ENCODE assay signal across 22 cellular contexts in genomic region chr11:68942090-68942620, GRCh38. TPM values are rescaled to one million over a fixed set of nuclear protein-coding genes. Genes with fewer than 3 reads are reported as not detected.
DNase-seq lines count a peak whose midpoint lies in the region; ATAC-seq, FAIRE-seq and TF ChIP-seq lines count a peak whose summit lies in the region.
"Had no signal": no experiment of that assay in that cellular context is flagged by ENCODE, and none has a peak within 500 bp of the region (broad histone marks: within the 10 kb centered on the region; RNA-seq: fewer than 3 reads in every experiment).

No MANE protein-coding gene starts in this region.

- no TSS peak for BruUV-seq in HepG2 (replicated peaks; lab: Mats Ljungman, UMichigan)

- H3K9me3 Mint-ChIP-seq in stimulated activated naive B cell treated with anti-CD40 and anti-IgM and Interleukin-4, amounts not matched to agents 10 μg/mL and 1 μg/mL and 100 μg/mL, for 72 hours = no peaks in the 10 kb centered on the region
- H3K9me3 Mint-ChIP-seq: activated B cell treated with CpG ODN at 0.5 μM for 24 hours; activated naive CD8-positive, alpha-beta T cell treated with anti-CD3 and anti-CD28 coated beads, Interleukin-2, amount 50 U/mL, for 24 hours; central memory CD8-positive, alpha-beta T cell had no signal

- TF ChIP-seq EP300 in HepG2 (IDR thresholded peaks at IDR 0.05; ENCODE audit: low read depth in 2 of 2, low read length in 2 of 2) (no peak), HepG2 (CRISPR knock-in tag; IDR thresholded peaks at IDR 0.05; ENCODE audit: borderline replicate concordance) (no peak)

- H3K27ac ChIP-seq in HepG2 (ENCODE audit: extremely low read length, insufficient read depth, low read length) = no peak overlapping the region
- H3K27ac ChIP-seq: foreskin keratinocyte, left ventricle myocardium inferior had no signal

- no peaks in the 10 kb centered on the region for H3K79me2 ChIP-seq in HepG2 (ENCODE audit: insufficient read depth, low read length)

- POLR2A ChIA-PET in HepG2 (lab: Yijun Ruan, JAX) = interaction anchor here (0.6 kb wide), 1 partner anchor 23 kb away, joined by 3 read pairs; no protein-coding TSS in a partner anchor

- no peak overlapping the region for H3K4me3 ChIP-seq in HepG2 (replicated peaks in 1 of 3; ENCODE audit: insufficient read depth in 1 of 3, low read depth in 2 of 3, low read length in 3 of 3)
- H3K4me3 ChIP-seq: GM12878, left ventricle myocardium inferior had no signal

- no peak overlapping the region for H3K9ac ChIP-seq in HepG2 (ENCODE audit: insufficient read depth, low read depth, low read length)

- H3K9me3 ChIP-seq in HepG2 (ENCODE audit: low read length) = no peaks in the 10 kb centered on the region
- H3K9me3 ChIP-seq: left ventricle myocardium inferior had no signal

- peaks cover 19 to 26% of the 10 kb centered on the region in 2 donors for H3K36me3 Mint-ChIP-seq in stimulated activated naive B cell treated with anti-CD40 and anti-IgM and Interleukin-4, amounts not matched to agents 10 μg/mL and 1 μg/mL and 100 μg/mL, for 72 hours

- H3K4me1 ChIP-seq in HepG2 (ENCODE audit: insufficient read depth, low read length) = no peaks in the 10 kb centered on the region
- H3K4me1 ChIP-seq: foreskin keratinocyte had no signal

- in situ Hi-C loops in HepG2 (cut with HindIII; ENCODE audit: extremely low pct_ligation_motif_present, low pct_unique_long_range_greater_than_20kb) = no loop called here

- CTCF ChIA-PET in HepG2 (lab: Yijun Ruan, JAX; ENCODE audit: low intra/inter-chr PET ratio, low total read pairs) = no interaction called here

- DNase-seq in AG20443 (ENCODE audit: low spot score) = peak; percentile 43
- peak; percentile 62 for DNase-seq in amniotic epithelial cell (ENCODE audit: low read depth)
- DNase-seq in HepG2 (ENCODE audit: low spot score) = no peak
- DNase-seq in stimulated activated naive B cell treated with anti-CD40 and anti-IgM and Interleukin-4, amounts not matched to agents 10 μg/mL and 1 μg/mL and 100 μg/mL, for 72 hours = no peak
- no peak for DNase-seq in DMS153 treated with DMSO at 0.1 percent for 48 hours (lab: John Stamatoyannopoulos, UW; ENCODE audit: unreplicated experiment)
- no peak for DNase-seq in NCI-H187 treated with DMSO at 0.1 percent for 48 hours (lab: John Stamatoyannopoulos, UW)
- DNase-seq: activated B cell treated with CpG ODN at 0.5 μM for 24 hours; activated naive CD8-positive, alpha-beta T cell treated with anti-CD3 and anti-CD28 coated beads, Interleukin-2, amount 50 U/mL, for 24 hours; foreskin keratinocyte; left ventricle myocardium inferior; NCI-H2029; NCI-H526 treated with DMSO at 0.1 percent for 48 hours; stimulated activated CD4-positive, alpha-beta T cell treated with anti-CD3 and anti-CD28 coated beads, Interleukin-12 subunit alpha, Interleukin-12 subunit beta, amount 100 ng/mL, for 4 hours; stimulated activated naive CD4-positive, alpha-beta T cell treated with Interleukin-2 at 50 U/mL for 16 hours had no signal

- peaks cover 11 to 33% of the 10 kb centered on the region in 2 donors for H3K4me1 Mint-ChIP-seq in stimulated activated naive B cell treated with anti-CD40 and anti-IgM and Interleukin-4, amounts not matched to agents 10 μg/mL and 1 μg/mL and 100 μg/mL, for 72 hours
- H3K4me1 Mint-ChIP-seq: activated B cell treated with CpG ODN at 0.5 μM for 24 hours; central memory CD8-positive, alpha-beta T cell had no signal

- H3K4me3 Mint-ChIP-seq in stimulated activated naive B cell treated with anti-CD40 and anti-IgM and Interleukin-4, amounts not matched to agents 10 μg/mL and 1 μg/mL and 100 μg/mL, for 72 hours = no peak overlapping the region
- H3K4me3 Mint-ChIP-seq: activated B cell treated with CpG ODN at 0.5 μM for 24 hours; activated naive CD8-positive, alpha-beta T cell treated with anti-CD3 and anti-CD28 coated beads, Interleukin-2, amount 50 U/mL, for 24 hours; central memory CD8-positive, alpha-beta T cell had no signal

- H3K4me2 ChIP-seq in HepG2 (ENCODE audit: low read depth, low read length) = no peak overlapping the region

- peaks cover 8 to 11% of the 10 kb centered on the region in 2 experiments; a peak in 4 of 5 replicates for H3K36me3 ChIP-seq in HepG2 (replicated peaks in 1 of 2; ENCODE audit: control insufficient read depth in 1 of 2, insufficient read depth in 2 of 2, low read length in 2 of 2)

- H2AFZ ChIP-seq in HepG2 (ENCODE audit: low read length) = no peak overlapping the region

- no peak for TF ChIP-seq RAD21 in HepG2 (CRISPR knock-in tag; IDR thresholded peaks at IDR 0.05)

- TF ChIP-seq POLR2A in HepG2 (IDR thresholded peaks at IDR 0.05; ENCODE audit: insufficient read depth in 1 of 2, low read depth in 2 of 2, low read length in 2 of 2) = no peak

- H3K27me3 Mint-ChIP-seq in stimulated activated naive B cell treated with anti-CD40 and anti-IgM and Interleukin-4, amounts not matched to agents 10 μg/mL and 1 μg/mL and 100 μg/mL, for 72 hours = no peaks in the 10 kb centered on the region
- H3K27me3 Mint-ChIP-seq: activated B cell treated with CpG ODN at 0.5 μM for 24 hours; activated naive CD8-positive, alpha-beta T cell treated with anti-CD3 and anti-CD28 coated beads, Interleukin-2, amount 50 U/mL, for 24 hours; central memory CD8-positive, alpha-beta T cell had no signal

- FAIRE-seq in HepG2 (lab: Jason Lieb, UNC) = no peak
- FAIRE-seq: G401.6, GM12878 had no signal

- no peak for TF ChIP-seq CTCF in HepG2 (CRISPR knock-in tag; IDR thresholded peaks at IDR 0.05)

- WGBS in HepG2 (ENCODE audit: low lambda C conversion rate) = 89% methylated on average over 8 of the region's 11 CpGs

- no peaks in the 10 kb centered on the region for H4K20me1 ChIP-seq in HepG2 (ENCODE audit: insufficient read depth, low read length)

- peak overlapping the region; percentile 94 for H3K27ac Mint-ChIP-seq in stimulated activated naive B cell treated with anti-CD40 and anti-IgM and Interleukin-4, amounts not matched to agents 10 μg/mL and 1 μg/mL and 100 μg/mL, for 72 hours
- H3K27ac Mint-ChIP-seq: activated B cell treated with CpG ODN at 0.5 μM for 24 hours; activated naive CD8-positive, alpha-beta T cell treated with anti-CD3 and anti-CD28 coated beads, Interleukin-2, amount 50 U/mL, for 24 hours had no signal

- ATAC-seq in HepG2 (no peak), HG02840 (IDR thresholded peaks at IDR 0.05; ENCODE audit: low FRiP score, unreplicated experiment) (no peak), HG03025 (IDR thresholded peaks at IDR 0.05; ENCODE audit: low FRiP score, unreplicated experiment) (no peak)
- ATAC-seq in stimulated activated naive B cell treated with anti-CD40 and anti-IgM and Interleukin-4, amounts not matched to agents 10 μg/mL and 1 μg/mL and 100 μg/mL, for 72 hours (replicated peaks) = no peak
- ATAC-seq: activated naive CD8-positive, alpha-beta T cell treated with anti-CD3 and anti-CD28 coated beads, Interleukin-2, amount 50 U/mL, for 24 hours; foreskin keratinocyte had no signal

- H3K27me3 ChIP-seq in HepG2 (ENCODE audit: control insufficient read depth in 1 of 2, insufficient read depth in 2 of 2, low read length in 2 of 2) = no peaks in the 10 kb centered on the region

- intact Hi-C loops in HepG2 (cut with micrococcal nuclease; ENCODE audit: unreplicated experiment) = no loop called here

RNA-seq across cellular contexts. Expression of gene IGHMBP2, which starts 38.5 kb away (rescaled TPM):
- total RNA-seq in HepG2 (2016; rRNA removed; fragmentation: Illumina TruSeq; extraction: Trizol) = 5.9 and 9.9 TPM in 2 replicates
- total RNA-seq in HepG2 (2016; cell fraction: cytosol; rRNA removed; fragmentation: Illumina TruSeq; extraction: Trizol; ENCODE audit: low read depth) = 3.2 and 3.6 TPM in 2 replicates
- total RNA-seq in HepG2 (2016; cell fraction: insoluble cytoplasmic fraction; rRNA removed; fragmentation: Illumina TruSeq; extraction: Trizol) = 4.3 and 13.3 TPM in 2 replicates
- total RNA-seq in HepG2 (2016; cell fraction: membrane; rRNA removed; fragmentation: Illumina TruSeq; extraction: Trizol) = 4.7 and 5.4 TPM in 2 replicates
- total RNA-seq in HepG2 (2016; cell fraction: nucleus; rRNA removed; fragmentation: Illumina TruSeq; extraction: Trizol) = 12.8 and 19.6 TPM in 2 replicates
- polyA plus RNA-seq in HepG2 (2011; rRNA removed) = 8.9 and 11.4 TPM in 2 replicates
- polyA plus RNA-seq in HepG2 (2011; cell fraction: cytosol; rRNA removed) = 3.7 and 3.8 TPM in 2 replicates
- 32.6 and 32.7 TPM in 2 replicates for polyA plus RNA-seq in HepG2 (2011; cell fraction: nucleus; rRNA removed)
- polyA plus RNA-seq in HepG2 (2012) = 8.7 and 9.4 TPM in 2 replicates
- 1.2 and 1.7 TPM in 2 replicates for polyA plus RNA-seq in HepG2 (2016; cell fraction: cytosol; fragmentation: Illumina TruSeq; extraction: Trizol; ENCODE audit: low read depth)
- polyA plus RNA-seq in HepG2 (2016; cell fraction: insoluble cytoplasmic fraction; fragmentation: Illumina TruSeq; extraction: Trizol; ENCODE audit: low read depth) = 6.1 and 8.6 TPM in 2 replicates
- polyA plus RNA-seq in HepG2 (2016; cell fraction: membrane; fragmentation: Illumina TruSeq; extraction: Trizol; ENCODE audit: low read depth) = 3.5 and 3.6 TPM in 2 replicates
- 34.8 and 38.5 TPM in 2 replicates for polyA plus RNA-seq in HepG2 (2016; cell fraction: nucleus; fragmentation: Illumina TruSeq; extraction: Trizol; ENCODE audit: insufficient read depth, low read depth)
- polyA minus RNA-seq in HepG2 (2011; rRNA and poly(A)+ RNA removed; ENCODE audit: low replicate concordance) = 24.9 and 42.4 TPM in 2 replicates
- polyA minus RNA-seq in HepG2 (2011; cell fraction: cytosol; rRNA and poly(A)+ RNA removed) = 8.0 and 8.1 TPM in 2 replicates
- polyA minus RNA-seq in HepG2 (2011; cell fraction: nucleus; rRNA and poly(A)+ RNA removed) = 22.9 and 24.8 TPM in 2 replicates

RNA-seq across cellular contexts. Expression of gene MRPL21, which starts 38.5 kb away (rescaled TPM):
- total RNA-seq in HepG2 (2016; rRNA removed; fragmentation: Illumina TruSeq; extraction: Trizol) = 100 and 128 TPM in 2 replicates
- 51.5 and 56.8 TPM in 2 replicates for total RNA-seq in HepG2 (2016; cell fraction: cytosol; rRNA removed; fragmentation: Illumina TruSeq; extraction: Trizol; ENCODE audit: low read depth)
- total RNA-seq in HepG2 (2016; cell fraction: insoluble cytoplasmic fraction; rRNA removed; fragmentation: Illumina TruSeq; extraction: Trizol) = 90.5 and 136 TPM in 2 replicates
- 53.3 and 53.5 TPM in 2 replicates for total RNA-seq in HepG2 (2016; cell fraction: membrane; rRNA removed; fragmentation: Illumina TruSeq; extraction: Trizol)
- total RNA-seq in HepG2 (2016; cell fraction: nucleus; rRNA removed; fragmentation: Illumina TruSeq; extraction: Trizol) = 41.8 and 43.3 TPM in 2 replicates
- polyA plus RNA-seq in HepG2 (2011; rRNA removed) = 56.3 and 61.5 TPM in 2 replicates
- polyA plus RNA-seq in HepG2 (2011; cell fraction: cytosol; rRNA removed) = 52.8 and 61.9 TPM in 2 replicates
- 26.4 and 27.8 TPM in 2 replicates for polyA plus RNA-seq in HepG2 (2011; cell fraction: nucleus; rRNA removed)
- 49.9 and 56.6 TPM in 2 replicates for polyA plus RNA-seq in HepG2 (2012)
- 48.1 and 59.5 TPM in 2 replicates for polyA plus RNA-seq in HepG2 (2016; cell fraction: cytosol; fragmentation: Illumina TruSeq; extraction: Trizol; ENCODE audit: low read depth)
- polyA plus RNA-seq in HepG2 (2016; cell fraction: insoluble cytoplasmic fraction; fragmentation: Illumina TruSeq; extraction: Trizol; ENCODE audit: low read depth) = 119 and 125 TPM in 2 replicates
- polyA plus RNA-seq in HepG2 (2016; cell fraction: membrane; fragmentation: Illumina TruSeq; extraction: Trizol; ENCODE audit: low read depth) = 41.7 and 46.4 TPM in 2 replicates
- polyA plus RNA-seq in HepG2 (2016; cell fraction: nucleus; fragmentation: Illumina TruSeq; extraction: Trizol; ENCODE audit: insufficient read depth, low read depth) = 59.6 and 63.8 TPM in 2 replicates
- polyA minus RNA-seq in HepG2 (2011; rRNA and poly(A)+ RNA removed; ENCODE audit: low replicate concordance) = 26.5 and 74.2 TPM in 2 replicates
- polyA minus RNA-seq in HepG2 (2011; cell fraction: cytosol; rRNA and poly(A)+ RNA removed) = 12.5 and 18.9 TPM in 2 replicates
- polyA minus RNA-seq in HepG2 (2011; cell fraction: nucleus; rRNA and poly(A)+ RNA removed) = 21.3 and 25.6 TPM in 2 replicates

RNA-seq across cellular contexts. Expression of gene MRGPRD, which starts 38.6 kb away (rescaled TPM):
- total RNA-seq in HepG2 (2016; rRNA removed; fragmentation: Illumina TruSeq; extraction: Trizol) = not detected in 2 replicates
- not detected in 2 replicates for total RNA-seq in HepG2 (2016; cell fraction: cytosol; rRNA removed; fragmentation: Illumina TruSeq; extraction: Trizol; ENCODE audit: low read depth)
- not detected in 2 replicates for total RNA-seq in HepG2 (2016; cell fraction: insoluble cytoplasmic fraction; rRNA removed; fragmentation: Illumina TruSeq; extraction: Trizol)
- not detected in 2 replicates for total RNA-seq in HepG2 (2016; cell fraction: membrane; rRNA removed; fragmentation: Illumina TruSeq; extraction: Trizol)
- total RNA-seq in HepG2 (2016; cell fraction: nucleus; rRNA removed; fragmentation: Illumina TruSeq; extraction: Trizol) = not detected in 2 replicates
- not detected in 2 replicates for polyA plus RNA-seq in HepG2 (2011; rRNA removed)
- not detected in 2 replicates for polyA plus RNA-seq in HepG2 (2011; cell fraction: cytosol; rRNA removed)
- not detected in 2 replicates for polyA plus RNA-seq in HepG2 (2011; cell fraction: nucleus; rRNA removed)
- polyA plus RNA-seq in HepG2 (2012) = not detected in 2 replicates
- not detected in 2 replicates for polyA plus RNA-seq in HepG2 (2016; cell fraction: cytosol; fragmentation: Illumina TruSeq; extraction: Trizol; ENCODE audit: low read depth)
- not detected in 2 replicates for polyA plus RNA-seq in HepG2 (2016; cell fraction: insoluble cytoplasmic fraction; fragmentation: Illumina TruSeq; extraction: Trizol; ENCODE audit: low read depth)
- not detected in 2 replicates for polyA plus RNA-seq in HepG2 (2016; cell fraction: membrane; fragmentation: Illumina TruSeq; extraction: Trizol; ENCODE audit: low read depth)
- polyA plus RNA-seq in HepG2 (2016; cell fraction: nucleus; fragmentation: Illumina TruSeq; extraction: Trizol; ENCODE audit: insufficient read depth, low read depth) = not detected in 2 replicates
- not detected in 2 replicates for polyA minus RNA-seq in HepG2 (2011; rRNA and poly(A)+ RNA removed; ENCODE audit: low replicate concordance)
- not detected in 2 replicates for polyA minus RNA-seq in HepG2 (2011; cell fraction: cytosol; rRNA and poly(A)+ RNA removed)
- polyA minus RNA-seq in HepG2 (2011; cell fraction: nucleus; rRNA and poly(A)+ RNA removed) = not detected in 2 replicates
- total RNA-seq: activated B cell treated with CpG ODN at 0.5 μM for 24 hours; foreskin keratinocyte; GM12878; left ventricle myocardium inferior; myocyte; SK-MEL-5; T-helper 2 cell treated with Interferon-gamma antibody and Interleukin-4, amounts not matched to agents 100 ng/mL and 5 ng/mL, for 36 hours had no signal
- polyA plus RNA-seq: foreskin keratinocyte, GM12878 had no signal

Comparison
In these comparisons a context has a peak if more than half of its experiments do, and no peak if none do; other contexts are left out.
1. DNase-seq: peak in AG20443 (single experiment) and amniotic epithelial cell (single experiment); none in HepG2 (single experiment), stimulated activated naive B cell treated with anti-CD40 and anti-IgM and Interleukin-4, amounts not matched to agents 10 μg/mL and 1 μg/mL and 100 μg/mL, for 72 hours (single experiment), DMS153 treated with DMSO at 0.1 percent for 48 hours (single experiment) and NCI-H187 treated with DMSO at 0.1 percent for 48 hours (single experiment).